ENCODE assay signal across 15 cellular contexts in the genomic region with DNA sequence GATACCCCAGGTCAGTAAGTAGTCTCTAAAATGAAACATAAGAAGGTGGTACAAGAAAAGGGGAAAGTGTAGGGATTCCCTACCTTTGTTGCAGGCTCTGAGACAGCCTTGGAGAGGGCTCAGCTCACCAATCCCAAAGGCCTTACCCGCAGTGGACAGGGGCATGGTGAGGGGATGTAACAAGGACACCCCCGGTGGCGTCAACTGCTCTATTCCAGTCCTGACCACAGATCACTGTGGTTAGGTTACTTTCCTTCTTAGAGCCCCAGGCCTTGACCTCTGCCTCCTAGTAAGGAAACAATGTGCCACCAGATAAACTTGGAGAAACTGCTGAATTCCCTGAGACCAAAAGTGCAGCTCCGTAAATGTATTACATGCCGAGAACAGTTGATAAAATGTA.
"Had no signal": no experiment of that assay in that cellular context is flagged by ENCODE, and none has a peak within 500 bp of the region (broad histone marks: within the 10 kb centered on the region; RNA-seq: fewer than 3 reads in every experiment).

No MANE protein-coding gene starts in this region.

- H3K9me3 ChIP-seq: heart left ventricle, mucosa of descending colon had no signal

- H3K36me3 ChIP-seq: heart left ventricle had no signal

- H3K27me3 ChIP-seq: dorsolateral prefrontal cortex, heart left ventricle had no signal

- H3K4me3 Mint-ChIP-seq: naive thymus-derived CD8-positive, alpha-beta T cell had no signal

- H3K4me2 ChIP-seq: smooth muscle cell had no signal

- H3K27ac ChIP-seq: dorsolateral prefrontal cortex, heart left ventricle had no signal

- ATAC-seq: esophagus mucosa; heart left ventricle; mucosa of descending colon; naive thymus-derived CD8-positive, alpha-beta T cell had no signal

- H3K4me3 ChIP-seq: dorsolateral prefrontal cortex, heart left ventricle, mucosa of descending colon, smooth muscle cell had no signal

- DNase-seq: cortex of kidney; dorsolateral prefrontal cortex; effector CD8-positive, alpha-beta T cell; heart left ventricle; hippocampal formation; kidney glomerular epithelial cell; mammary epithelial cell; mucosa of descending colon; naive thymus-derived CD8-positive, alpha-beta T cell; posterior cingulate gyrus; stimulated activated CD4-positive, alpha-beta T cell treated with anti-CD3 and anti-CD28 coated beads, Interleukin-2, amount 100 ng/mL, for 48 hours; stimulated activated naive CD4-positive, alpha-beta T cell treated with Interleukin-2 at 50 U/mL for 16 hours; trophoblast cell had no signal
